ENCODE assay signal across 22 cellular contexts in genomic region chr17:17872468-17873345, GRCh38. TPM values are rescaled to one million over a fixed set of nuclear protein-coding genes. Genes with fewer than 3 reads are reported as not detected.
DNase-seq lines count a peak whose midpoint lies in the region; ATAC-seq and TF ChIP-seq lines count a peak whose summit lies in the region.
"Had no signal": no experiment of that assay in that cellular context is flagged by ENCODE, and none has a peak within 500 bp of the region (broad histone marks: within the 10 kb centered on the region; RNA-seq: fewer than 3 reads in every experiment).

No MANE protein-coding gene starts in this region.

- peak overlapping the region; percentile 28; the same call in 1 of the 2 replicates for H3K27ac ChIP-seq in HL-60 (replicated peaks)
- H3K27ac ChIP-seq: esophagus squamous epithelium had no signal

- ATAC-seq in HG02571 (IDR thresholded peaks at IDR 0.05; ENCODE audit: unreplicated experiment) (no peak), GM19397 (IDR thresholded peaks at IDR 0.05; ENCODE audit: unreplicated experiment) (no peak)
- ATAC-seq in activated CD4-positive, alpha-beta T cell treated with anti-CD3 and anti-CD28 coated beads for 36 hours = no peak
- ATAC-seq: CD8-positive, alpha-beta T cell; stimulated activated memory B cell treated with anti-CD40 and anti-IgM and Interleukin-4, amounts not matched to agents 10 μg/mL and 1 μg/mL and 100 μg/mL, for 72 hours had no signal

- H3K4me1 Mint-ChIP-seq in brain (peaks cover 85% of the 10 kb centered on the region), mesothelial cell of epicardium (peaks cover 48% of the 10 kb centered on the region)
- no peaks in the 10 kb centered on the region for H3K4me1 Mint-ChIP-seq in activated CD4-positive, alpha-beta T cell treated with anti-CD3 and anti-CD28 coated beads for 36 hours
- H3K4me1 Mint-ChIP-seq: activated CD4-positive, alpha-beta memory T cell treated with anti-CD3 and anti-CD28 coated beads, Interleukin-2, amount 10 ng/mL, durations not matched to agents 7 days and 5 days; stimulated activated memory B cell treated with anti-CD40 and anti-IgM and Interleukin-4, amounts not matched to agents 10 μg/mL and 1 μg/mL and 100 μg/mL, for 72 hours had no signal

- POLR2A ChIA-PET in activated CD4-positive, alpha-beta T cell treated with anti-CD3 and anti-CD28 coated beads for 36 hours (lab: Charles Lee) = no interaction called here

- H3K27me3 Mint-ChIP-seq in brain (peaks cover 9% of the 10 kb centered on the region), mesothelial cell of epicardium (ENCODE audit: low read depth) (no peaks in the 10 kb centered on the region)
- no peaks in the 10 kb centered on the region for H3K27me3 Mint-ChIP-seq in activated CD4-positive, alpha-beta T cell treated with anti-CD3 and anti-CD28 coated beads for 36 hours
- H3K27me3 Mint-ChIP-seq: activated CD4-positive, alpha-beta memory T cell treated with anti-CD3 and anti-CD28 coated beads, Interleukin-2, amount 10 ng/mL, durations not matched to agents 7 days and 5 days; stimulated activated memory B cell treated with anti-CD40 and anti-IgM and Interleukin-4, amounts not matched to agents 10 μg/mL and 1 μg/mL and 100 μg/mL, for 72 hours had no signal

- no peaks in the 10 kb centered on the region for H3K9me3 Mint-ChIP-seq in brain
- no peaks in the 10 kb centered on the region for H3K9me3 Mint-ChIP-seq in mesothelial cell of epicardium
- H3K9me3 Mint-ChIP-seq in activated CD4-positive, alpha-beta T cell treated with anti-CD3 and anti-CD28 coated beads for 36 hours (ENCODE audit: low read depth) = no peaks in the 10 kb centered on the region
- H3K9me3 Mint-ChIP-seq: activated CD4-positive, alpha-beta memory T cell treated with anti-CD3 and anti-CD28 coated beads, Interleukin-2, amount 10 ng/mL, durations not matched to agents 7 days and 5 days; CD8-positive, alpha-beta T cell; stimulated activated memory B cell treated with anti-CD40 and anti-IgM and Interleukin-4, amounts not matched to agents 10 μg/mL and 1 μg/mL and 100 μg/mL, for 72 hours had no signal

- CTCF ChIA-PET in activated CD4-positive, alpha-beta T cell treated with anti-CD3 and anti-CD28 coated beads for 36 hours (lab: Charles Lee) = no interaction called here

- TF ChIP-seq CTCF in HL-60 (IDR thresholded peaks at IDR 0.05; ENCODE audit: insufficient read depth, low read length) = no peak
- no peak for TF ChIP-seq CTCF in brain (conservative IDR thresholded peaks at IDR 0.05)
- no peak for TF ChIP-seq CTCF in mesothelial cell of epicardium (IDR thresholded peaks at IDR 0.05; ENCODE audit: unreplicated experiment)

- H3K4me3 ChIP-seq in HL-60 (replicated peaks; ENCODE audit: insufficient read depth, low read length) = no peak overlapping the region
- H3K4me3 ChIP-seq: esophagus squamous epithelium, smooth muscle cell had no signal

- intact Hi-C loops in activated CD4-positive, alpha-beta T cell treated with anti-CD3 and anti-CD28 coated beads for 36 hours (cut with DNase I, micrococcal nuclease) = no loop called here

- peak overlapping the region; percentile 12 to 87 (median 72) for H3K27ac Mint-ChIP-seq in brain
- H3K27ac Mint-ChIP-seq in mesothelial cell of epicardium = peak overlapping the region; percentile 37
- no peak overlapping the region for H3K27ac Mint-ChIP-seq in activated CD4-positive, alpha-beta T cell treated with anti-CD3 and anti-CD28 coated beads for 36 hours
- H3K27ac Mint-ChIP-seq: activated CD4-positive, alpha-beta memory T cell treated with anti-CD3 and anti-CD28 coated beads, Interleukin-2, amount 10 ng/mL, durations not matched to agents 7 days and 5 days; CD8-positive, alpha-beta T cell; stimulated activated memory B cell treated with anti-CD40 and anti-IgM and Interleukin-4, amounts not matched to agents 10 μg/mL and 1 μg/mL and 100 μg/mL, for 72 hours had no signal

- no peaks in the 10 kb centered on the region for H3K27me3 ChIP-seq in HL-60 (ENCODE audit: insufficient read depth, poor library complexity, severe bottlenecking)
- H3K27me3 ChIP-seq: esophagus squamous epithelium had no signal

- peak; percentile 21 for DNase-seq in EH (ENCODE audit: low read depth)
- peak in 1 of 2 experiments; percentile 36 for DNase-seq in HL-60 (ENCODE audit: low read depth in 1 of 2, low spot score in 1 of 2)
- DNase-seq in mesothelial cell of epicardium (ENCODE audit: low spot score in 2 of 2, unreplicated experiment in 2 of 2) = no peak
- DNase-seq in activated CD4-positive, alpha-beta T cell treated with anti-CD3 and anti-CD28 coated beads for 36 hours = no peak
- no peak for DNase-seq in H4 (ENCODE audit: low spot score)
- DNase-seq: activated CD4-positive, alpha-beta memory T cell treated with anti-CD3 and anti-CD28 coated beads, Interleukin-2, amount 10 ng/mL, durations not matched to agents 7 days and 5 days; activated CD4-positive, CD25-positive, alpha-beta regulatory T cell; activated effector memory CD4-positive, alpha-beta T cell treated with anti-CD3 and anti-CD28 coated beads, Interleukin-2, amount 50 U/mL, for 16 hours; activated T-cell treated with anti-CD3 and anti-CD28 coated beads for 4 hours; CD8-positive, alpha-beta T cell; effector CD4-positive, alpha-beta T cell; esophagus squamous epithelium; mammary epithelial cell; NCI-H1436 treated with DMSO at 0.1 percent for 48 hours; NCI-H510A treated with DMSO at 0.1 percent for 48 hours; occipital lobe; T1000 had no signal

- H3K4me3 Mint-ChIP-seq in brain (no peak overlapping the region), mesothelial cell of epicardium (no peak overlapping the region)
- H3K4me3 Mint-ChIP-seq in activated CD4-positive, alpha-beta T cell treated with anti-CD3 and anti-CD28 coated beads for 36 hours = no peak overlapping the region
- H3K4me3 Mint-ChIP-seq: activated CD4-positive, alpha-beta memory T cell treated with anti-CD3 and anti-CD28 coated beads, Interleukin-2, amount 10 ng/mL, durations not matched to agents 7 days and 5 days; CD8-positive, alpha-beta T cell; stimulated activated memory B cell treated with anti-CD40 and anti-IgM and Interleukin-4, amounts not matched to agents 10 μg/mL and 1 μg/mL and 100 μg/mL, for 72 hours had no signal

- H3K36me3 Mint-ChIP-seq in brain = peaks cover 30% of the 10 kb centered on the region
- H3K36me3 Mint-ChIP-seq in mesothelial cell of epicardium = peaks cover 12% of the 10 kb centered on the region
- no peaks in the 10 kb centered on the region for H3K36me3 Mint-ChIP-seq in activated CD4-positive, alpha-beta T cell treated with anti-CD3 and anti-CD28 coated beads for 36 hours (ENCODE audit: low read depth)

RNA-seq across cellular contexts. Expression of gene SREBF1, which starts 35.9 kb away (rescaled TPM):
- polyA plus RNA-seq in brain (ENCODE audit: insufficient read depth, low read depth, low replicate concordance) = 39.4 TPM
- total RNA-seq in mesothelial cell of epicardium = 179 to 187 TPM (median 181 TPM) in 3 replicates
- 10 to 100 TPM; 87.6 to 97.2 TPM for total RNA-seq in activated CD4-positive, alpha-beta T cell treated with anti-CD3 and anti-CD28 coated beads for 36 hours
- total RNA-seq in H4 (2014; rRNA removed; shearing (Covaris generic)) = 63.9 and 65.8 TPM in 2 replicates
